In the genomic region with DNA sequence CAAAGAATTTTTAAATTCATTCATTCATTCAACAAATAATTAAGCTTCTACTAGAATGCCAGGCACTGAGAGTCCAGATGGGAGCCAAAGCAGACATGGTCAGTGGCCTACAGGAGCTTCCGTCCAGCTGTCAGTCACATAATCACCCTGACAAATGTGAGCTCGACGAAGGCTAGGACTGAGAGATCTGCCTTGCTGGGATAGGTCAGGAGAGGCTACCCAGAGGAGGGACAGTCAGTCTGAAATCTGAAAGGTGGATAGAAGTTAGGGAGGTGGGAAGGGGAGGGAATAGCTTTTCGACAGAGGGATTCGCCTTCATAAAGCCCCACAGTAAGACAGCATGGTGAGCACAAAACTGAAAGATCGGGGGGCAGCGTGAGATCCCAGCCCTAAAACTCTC, we compare ENCODE assay signal across 11 cellular contexts. TPM values are rescaled to one million over a fixed set of nuclear protein-coding genes. Genes with fewer than 3 reads are reported as not detected.
DNase-seq lines count a peak whose midpoint lies in the region; ATAC-seq and TF ChIP-seq lines count a peak whose summit lies in the region.
"Had no signal": no experiment of that assay in that cellular context is flagged by ENCODE, and none has a peak within 500 bp of the region (broad histone marks: within the 10 kb centered on the region; RNA-seq: fewer than 3 reads in every experiment).

No MANE protein-coding gene starts in this region.

- no peak for TF ChIP-seq CTCF in tibial nerve (IDR thresholded peaks at IDR 0.05)

- H3K4me1 ChIP-seq in tibial nerve = peaks cover 0 to 75% (median 50%) of the 10 kb centered on the region in 4 donors
- no peaks in the 10 kb centered on the region for H3K4me1 ChIP-seq in Karpas-422 (ENCODE audit: low read length)

- H3K4me3 Mint-ChIP-seq in activated T-cell treated with anti-CD3 and anti-CD28 coated beads, Interleukin-2, amount 50 U/mL, for 72 hours = no peak overlapping the region
- H3K4me3 Mint-ChIP-seq in dendritic cell treated with granulocyte-macrophage colony-stimulating factor and Interleukin-4, amounts not matched to agents 40 ng/mL and 50 ng/mL, for 4 days = no peak overlapping the region

- WGBS in tibial nerve, 2 donors = 88 to 95% methylated on average over 7 of the region's 7 CpGs

- H3K4me1 Mint-ChIP-seq in activated T-cell treated with anti-CD3 and anti-CD28 coated beads, Interleukin-2, amount 50 U/mL, for 72 hours (ENCODE audit: low read depth) = peaks cover 6% of the 10 kb centered on the region
- peaks cover 48% of the 10 kb centered on the region for H3K4me1 Mint-ChIP-seq in dendritic cell treated with granulocyte-macrophage colony-stimulating factor and Interleukin-4, amounts not matched to agents 40 ng/mL and 50 ng/mL, for 4 days (ENCODE audit: low read depth)

- ATAC-seq in activated T-cell treated with anti-CD3 and anti-CD28 coated beads, Interleukin-2, amount 50 U/mL, for 72 hours (replicated peaks in 1 of 2) = no peak
- ATAC-seq in GM21529 (IDR thresholded peaks at IDR 0.05; ENCODE audit: unreplicated experiment) = no peak

- intact Hi-C loops in dendritic cell treated with granulocyte-macrophage colony-stimulating factor and Interleukin-4, amounts not matched to agents 40 ng/mL and 50 ng/mL, for 4 days (cut with micrococcal nuclease) = no loop called here

- no peaks in the 10 kb centered on the region for H4K20me1 ChIP-seq in Karpas-422 (ENCODE audit: insufficient read depth, low read depth, low read length)

- no peak overlapping the region for H3K4me3 ChIP-seq in tibial nerve
- H3K4me3 ChIP-seq in Karpas-422 (ENCODE audit: low read length) = no peak overlapping the region
- H3K4me3 ChIP-seq: pancreas had no signal

- H3K9me3 ChIP-seq in tibial nerve (no peaks in the 10 kb centered on the region), Karpas-422 (ENCODE audit: low read length) (no peaks in the 10 kb centered on the region)
- H3K9me3 ChIP-seq: pancreas had no signal

- H2AFZ ChIP-seq in Karpas-422 (ENCODE audit: low read length) = no peak overlapping the region

- no peak overlapping the region for H3K4me2 ChIP-seq in Karpas-422 (ENCODE audit: low read depth, low read length, poor library complexity, severe bottlenecking)

- peak overlapping the region; percentile 74 for H3K27ac Mint-ChIP-seq in activated T-cell treated with anti-CD3 and anti-CD28 coated beads, Interleukin-2, amount 50 U/mL, for 72 hours
- H3K27ac Mint-ChIP-seq in dendritic cell treated with granulocyte-macrophage colony-stimulating factor and Interleukin-4, amounts not matched to agents 40 ng/mL and 50 ng/mL, for 4 days = peak overlapping the region; percentile 62

- no peaks in the 10 kb centered on the region for H3K9me2 ChIP-seq in Karpas-422 (replicated peaks; ENCODE audit: insufficient read depth, low read length)

- H3K27me3 Mint-ChIP-seq in activated T-cell treated with anti-CD3 and anti-CD28 coated beads, Interleukin-2, amount 50 U/mL, for 72 hours (ENCODE audit: low read depth) = no peaks in the 10 kb centered on the region
- no peaks in the 10 kb centered on the region for H3K27me3 Mint-ChIP-seq in dendritic cell treated with granulocyte-macrophage colony-stimulating factor and Interleukin-4, amounts not matched to agents 40 ng/mL and 50 ng/mL, for 4 days

- H3K27ac ChIP-seq in tibial nerve (peak overlapping the region; percentile 14 to 95 (median 83)), Karpas-422 (ENCODE audit: low read length) (no peak overlapping the region)

- no peaks in the 10 kb centered on the region for H3K9me3 Mint-ChIP-seq in activated T-cell treated with anti-CD3 and anti-CD28 coated beads, Interleukin-2, amount 50 U/mL, for 72 hours
- H3K9me3 Mint-ChIP-seq in dendritic cell treated with granulocyte-macrophage colony-stimulating factor and Interleukin-4, amounts not matched to agents 40 ng/mL and 50 ng/mL, for 4 days = no peaks in the 10 kb centered on the region

- no peak overlapping the region for H3K9ac ChIP-seq in Karpas-422 (ENCODE audit: low read length)

- H3K36me3 ChIP-seq in tibial nerve (peaks cover 0 to 10% (median 0%) of the 10 kb centered on the region in 3 donors), Karpas-422 (ENCODE audit: insufficient read depth, low read length) (no peaks in the 10 kb centered on the region)
- H3K36me3 ChIP-seq: pancreas had no signal

- no peak for TF ChIP-seq EP300 in tibial nerve (IDR thresholded peaks at IDR 0.05)

- TF ChIP-seq POLR2A in tibial nerve (IDR thresholded peaks at IDR 0.05) = no peak

- H3K27me3 ChIP-seq in tibial nerve (no peaks in the 10 kb centered on the region), Karpas-422 (ENCODE audit: low read length) (no peaks in the 10 kb centered on the region)
- H3K27me3 ChIP-seq: pancreas had no signal

- no peak for DNase-seq in activated T-cell treated with anti-CD3 and anti-CD28 coated beads, Interleukin-2, amount 50 U/mL, for 72 hours
- DNase-seq in activated T-cell treated with anti-CD3 and anti-CD28 coated beads, Interleukin-2, amount 50 U/mL, for 48 hours = no peak
- peak; percentile 51 for DNase-seq in myocyte (ENCODE audit: low read depth)
- no peak for DNase-seq in tibial nerve (ENCODE audit: low spot score in 2 of 2)
- no peak for DNase-seq in Karpas-422
- no peak for DNase-seq in NCI-H526 treated with DMSO at 0.1 percent for 48 hours (lab: John Stamatoyannopoulos, UW)
- DNase-seq: 8988T, NCI-H1436 had no signal

- H3K79me2 ChIP-seq in Karpas-422 (ENCODE audit: low read length) = no peaks in the 10 kb centered on the region

- H3K36me3 Mint-ChIP-seq in activated T-cell treated with anti-CD3 and anti-CD28 coated beads, Interleukin-2, amount 50 U/mL, for 72 hours (ENCODE audit: insufficient read depth in 2 of 2) = no peaks in the 10 kb centered on the region
- peaks cover 39% of the 10 kb centered on the region for H3K36me3 Mint-ChIP-seq in dendritic cell treated with granulocyte-macrophage colony-stimulating factor and Interleukin-4, amounts not matched to agents 40 ng/mL and 50 ng/mL, for 4 days (ENCODE audit: low read depth)

RNA-seq across cellular contexts. Expression of a gene that starts 8.3 kb away (rescaled TPM):
- total RNA-seq in activated T-cell treated with anti-CD3 and anti-CD28 coated beads, Interleukin-2, amount 50 U/mL, for 72 hours = 1 to 10 TPM; 2.6 to 3.8 TPM
- 24.1 and 28.3 TPM in 2 replicates for total RNA-seq in myocyte
- 98.4 TPM for polyA plus RNA-seq in myocyte (2012)
- 100 to 1,000 TPM in 3 of 4 donors, 10 to 100 TPM in 1; 80.1 to 203 (median 133) TPM for total RNA-seq in tibial nerve
- total RNA-seq in Karpas-422 (2014; rRNA removed; shearing (Covaris generic); ENCODE audit: low replicate concordance) = 0.63 and 3.2 TPM in 2 replicates

RNA-seq across cellular contexts. Expression of a gene that starts 40.6 kb away (rescaled TPM):
- total RNA-seq in activated T-cell treated with anti-CD3 and anti-CD28 coated beads, Interleukin-2, amount 50 U/mL, for 72 hours = 100 to 1,000 TPM; 217 to 239 TPM
- total RNA-seq in myocyte = 249 and 277 TPM in 2 replicates
- polyA plus RNA-seq in myocyte (2012) = 230 TPM
- total RNA-seq in tibial nerve = 100 to 1,000 TPM; 130 to 178 (median 146) TPM
- total RNA-seq in Karpas-422 (2014; rRNA removed; shearing (Covaris generic); ENCODE audit: low replicate concordance) = 105 and 245 TPM in 2 replicates
